Comparison of ENCODE assay signal across 14 cellular contexts in genomic region chr4:147586637-147587036, GRCh38. TPM values are rescaled to one million over a fixed set of nuclear protein-coding genes. Genes with fewer than 3 reads are reported as not detected.
DNase-seq lines count a peak whose midpoint lies in the region; ATAC-seq and TF ChIP-seq lines count a peak whose summit lies in the region.
"Had no signal": no experiment of that assay in that cellular context is flagged by ENCODE, and none has a peak within 500 bp of the region (broad histone marks: within the 10 kb centered on the region; RNA-seq: fewer than 3 reads in every experiment).

No MANE protein-coding gene starts in this region.

- no peak for DNase-seq in stimulated activated CD4-positive, alpha-beta T cell treated with anti-CD3 and anti-CD28 coated beads, Interleukin-4, amount 100 ng/mL, for 4 hours
- DNase-seq in cerebellar nuclear complex (lab: John Stamatoyannopoulos, UW): no peak
- DNase-seq in activated naive CD4-positive, alpha-beta T cell treated with anti-CD3 and anti-CD28 coated beads, Interleukin-2, amount 50 U/mL, for 72 hours (ENCODE audit: low spot score in 2 of 2): no peak
- DNase-seq in activated CD4-positive, alpha-beta T cell treated with anti-CD3 and anti-CD28 coated beads, Interleukin-2, amount 50 U/mL, for 4 hours: no peak
- DNase-seq: activated T-cell treated with anti-CD3 and anti-CD28 coated beads for 4 hours, EL, NCI-H2081 treated with DMSO at 0.1 percent for 48 hours, Peyer's patch, small intestine had no signal

- H3K27ac ChIP-seq in cingulate gyrus (ENCODE audit: low read depth, low read length): peak overlapping the region; percentile 78
- H3K27ac ChIP-seq: Peyer's patch had no signal

- ATAC-seq in GM18505 (IDR thresholded peaks at IDR 0.05; ENCODE audit: unreplicated experiment): peak; percentile 86
- ATAC-seq in GM21423 (IDR thresholded peaks at IDR 0.05; ENCODE audit: unreplicated experiment): peak; percentile 68
- peak; percentile 79 for ATAC-seq in HG03064 (IDR thresholded peaks at IDR 0.05; ENCODE audit: low read depth, unreplicated experiment)
- no peak for ATAC-seq in activated naive CD4-positive, alpha-beta T cell treated with anti-CD3 and anti-CD28 coated beads, Interleukin-2, amount 50 U/mL, for 72 hours
- ATAC-seq: K562 had no signal

- TF ChIP-seq POLR2A in GM18505 (IDR thresholded peaks at IDR 0.05; ENCODE audit: borderline replicate concordance, extremely low read depth, insufficient read depth, insufficient read length): no peak

- no peaks in the 10 kb centered on the region for H3K36me3 Mint-ChIP-seq in activated naive CD4-positive, alpha-beta T cell treated with anti-CD3 and anti-CD28 coated beads, Interleukin-2, amount 50 U/mL, for 72 hours

- no peak overlapping the region for H3K27ac Mint-ChIP-seq in activated naive CD4-positive, alpha-beta T cell treated with anti-CD3 and anti-CD28 coated beads, Interleukin-2, amount 50 U/mL, for 72 hours

- peaks cover 0 to 4% of the 10 kb centered on the region in 2 donors for H3K9me3 Mint-ChIP-seq in activated naive CD4-positive, alpha-beta T cell treated with anti-CD3 and anti-CD28 coated beads, Interleukin-2, amount 50 U/mL, for 72 hours

RNA-seq across cellular contexts. Expression of gene TMEM184C, which starts 30.6 kb away (rescaled TPM):
- 10 to 100 TPM; 11.4 to 14.1 TPM for total RNA-seq in activated naive CD4-positive, alpha-beta T cell treated with anti-CD3 and anti-CD28 coated beads, Interleukin-2, amount 50 U/mL, for 72 hours

Comparison
In these comparisons a context has a peak if more than half of its experiments do, and no peak if none do; other contexts are left out.
1. ATAC-seq: peak in GM18505 (single experiment), GM21423 (single experiment) and HG03064 (single experiment); none in activated naive CD4-positive, alpha-beta T cell treated with anti-CD3 and anti-CD28 coated beads, Interleukin-2, amount 50 U/mL, for 72 hours (0 of 2).